Comparison of ENCODE assay signal across 11 cellular contexts in genomic region chr11:59557940-59558643, GRCh38. TPM values are rescaled to one million over a fixed set of nuclear protein-coding genes. Genes with fewer than 3 reads are reported as not detected.
DNase-seq lines count a peak whose midpoint lies in the region; ATAC-seq and TF ChIP-seq lines count a peak whose summit lies in the region.
"Had no signal": no experiment of that assay in that cellular context is flagged by ENCODE, and none has a peak within 500 bp of the region (broad histone marks: within the 10 kb centered on the region; RNA-seq: fewer than 3 reads in every experiment).

No MANE protein-coding gene starts in this region.

- peak overlapping the region; percentile 36 for H2AFZ ChIP-seq in SU-DHL-6 (ENCODE audit: low read depth, low read length, severe bottlenecking)

- H3F3A ChIP-seq in SU-DHL-6 (ENCODE audit: insufficient read depth): peaks cover 13% of the 10 kb centered on the region

- peak overlapping the region; percentile 39 for H3K4me2 ChIP-seq in SU-DHL-6 (ENCODE audit: low read depth, low read length, poor library complexity, severe bottlenecking)

- no peaks in the 10 kb centered on the region for H4K20me1 ChIP-seq in SU-DHL-6 (ENCODE audit: low read depth, low read length)

- no peak for TF ChIP-seq CTCF in SU-DHL-6 (IDR thresholded peaks at IDR 0.05; ENCODE audit: insufficient read depth, low read length, poor library complexity, severe bottlenecking)
- no peak for TF ChIP-seq CTCF in fibroblast of the aortic adventitia (IDR thresholded peaks at IDR 0.05; ENCODE audit: insufficient read depth, low read length)
- TF ChIP-seq CTCF in tibial artery (IDR thresholded peaks at IDR 0.05): no peak
- TF ChIP-seq CTCF in lower leg skin (IDR thresholded peaks at IDR 0.05): no peak

- H3K9me2 ChIP-seq in SU-DHL-6 (replicated peaks; ENCODE audit: insufficient read depth, low read length): no peaks in the 10 kb centered on the region

- H3K36me3 Mint-ChIP-seq in activated naive CD4-positive, alpha-beta T cell treated with anti-CD3 and anti-CD28 coated beads for 36 hours (ENCODE audit: low read depth): peaks cover 4% of the 10 kb centered on the region

- H3K9me3 Mint-ChIP-seq in activated naive CD4-positive, alpha-beta T cell treated with anti-CD3 and anti-CD28 coated beads for 36 hours: no peaks in the 10 kb centered on the region

- H3K9ac ChIP-seq in SU-DHL-6 (ENCODE audit: low read length): no peak overlapping the region

- no peak overlapping the region for H3K27ac Mint-ChIP-seq in activated naive CD4-positive, alpha-beta T cell treated with anti-CD3 and anti-CD28 coated beads for 36 hours

- H3K9me3 ChIP-seq in SU-DHL-6 (ENCODE audit: insufficient read depth, low read length) (no peaks in the 10 kb centered on the region), tibial artery (no peaks in the 10 kb centered on the region)

- CTCF ChIA-PET in activated naive CD4-positive, alpha-beta T cell treated with anti-CD3 and anti-CD28 coated beads for 36 hours (lab: Charles Lee): interaction anchor here (0.8 to 1.7 kb wide), 4 partner anchors 8 to 196 kb away, joined by 3 to 5 read pairs (median 4); no protein-coding TSS in a partner anchor

- peak overlapping the region; percentile 77 for H3K4me3 Mint-ChIP-seq in activated naive CD4-positive, alpha-beta T cell treated with anti-CD3 and anti-CD28 coated beads for 36 hours

- H3K27me3 Mint-ChIP-seq in activated naive CD4-positive, alpha-beta T cell treated with anti-CD3 and anti-CD28 coated beads for 36 hours (ENCODE audit: low read depth): peaks cover 4% of the 10 kb centered on the region

- no peaks in the 10 kb centered on the region for H3K79me2 ChIP-seq in SU-DHL-6 (ENCODE audit: insufficient read depth, low read length)

- H3K27ac ChIP-seq in SU-DHL-6 (ENCODE audit: low read depth, low read length): no peak overlapping the region
- peak overlapping the region; percentile 30 to 59 for H3K27ac ChIP-seq in tibial artery

- no peaks in the 10 kb centered on the region for H3K27me3 ChIP-seq in SU-DHL-6 (ENCODE audit: low read length)
- H3K27me3 ChIP-seq in tibial artery: no peaks in the 10 kb centered on the region

- no peak for DNase-seq in activated naive CD4-positive, alpha-beta T cell treated with anti-CD3 and anti-CD28 coated beads for 36 hours
- no peak for DNase-seq in activated naive CD4-positive, alpha-beta T cell treated with anti-CD3 and anti-CD28 coated beads, Interleukin-2, amount 50 U/mL, for 16 hours
- no peak for DNase-seq in fibroblast of the aortic adventitia (ENCODE audit: low read depth)
- DNase-seq in tibial artery: no peak
- no peak for DNase-seq in DMS 273 treated with DMSO at 0.1 percent for 48 hours (lab: John Stamatoyannopoulos, UW)
- no peak for DNase-seq in lower leg skin (ENCODE audit: low spot score in 2 of 2)

- H3K36me3 ChIP-seq in SU-DHL-6 (ENCODE audit: low read length): no peaks in the 10 kb centered on the region
- no peaks in the 10 kb centered on the region for H3K36me3 ChIP-seq in tibial artery

- no peak for ATAC-seq in GM21390 (IDR thresholded peaks at IDR 0.05; ENCODE audit: unreplicated experiment)

- TF ChIP-seq POLR2A in lower leg skin (IDR thresholded peaks at IDR 0.05): no peak

- intact Hi-C loops in activated naive CD4-positive, alpha-beta T cell treated with anti-CD3 and anti-CD28 coated beads for 36 hours (cut with micrococcal nuclease): loop anchor here (1.0 to 10.0 kb wide), 4 partner anchors 8 to 1903 kb away; partner anchors contain the start of genes CLP1 and FAM111B
- intact Hi-C loops in tibial artery (cut with DNase I; ENCODE audit: low total_unique reads) (no loop called here), lower leg skin (cut with DNase I; ENCODE audit: low total_unique reads) (no loop called here)

- peak overlapping the region; percentile 7 for H3K4me3 ChIP-seq in SU-DHL-6 (ENCODE audit: insufficient read depth, low read length, poor library complexity, severe bottlenecking)
- H3K4me3 ChIP-seq in fibroblast of the aortic adventitia (ENCODE audit: low read depth, low read length): peak overlapping the region; percentile 35
- peak overlapping the region; percentile 15 to 55 for H3K4me3 ChIP-seq in tibial artery
- H3K4me3 ChIP-seq in lower leg skin (ENCODE audit: low read depth, poor library complexity, severe bottlenecking): no peak overlapping the region

- peaks cover 51% of the 10 kb centered on the region for H3K4me1 Mint-ChIP-seq in activated naive CD4-positive, alpha-beta T cell treated with anti-CD3 and anti-CD28 coated beads for 36 hours (ENCODE audit: low read depth)

- 62 to 63% methylated on average over 12 of the region's 12 CpGs for whole genome bisulfite sequencing in lower leg skin, 2 donors

- H3K4me1 ChIP-seq in tibial artery: peaks cover 0 to 30% (median 8%) of the 10 kb centered on the region in 4 donors

RNA-seq across cellular contexts. Expression of gene OR4D9, which starts 46.8 kb away (rescaled TPM):
- total RNA-seq in activated naive CD4-positive, alpha-beta T cell treated with anti-CD3 and anti-CD28 coated beads for 36 hours: not detected
- not detected in 2 replicates for total RNA-seq in fibroblast of the aortic adventitia (ENCODE audit: low replicate concordance)
- not detected for total RNA-seq in lower leg skin
- total RNA-seq: dermis blood vessel endothelial cell, RPMI7951, skeletal muscle tissue had no signal

RNA-seq across cellular contexts. Expression of gene OR4D11, which starts 54.7 kb away (rescaled TPM):
- not detected for total RNA-seq in activated naive CD4-positive, alpha-beta T cell treated with anti-CD3 and anti-CD28 coated beads for 36 hours
- not detected in 2 replicates for total RNA-seq in fibroblast of the aortic adventitia (ENCODE audit: low replicate concordance)
- total RNA-seq in lower leg skin: not detected
- total RNA-seq: dermis blood vessel endothelial cell, RPMI7951, skeletal muscle tissue had no signal

RNA-seq across cellular contexts. Expression of gene OSBP, which starts 57.5 kb away (rescaled TPM):
- total RNA-seq in activated naive CD4-positive, alpha-beta T cell treated with anti-CD3 and anti-CD28 coated beads for 36 hours: 10 to 100 TPM; 33.9 to 37.0 TPM
- 27.3 and 35.5 TPM in 2 replicates for total RNA-seq in fibroblast of the aortic adventitia (ENCODE audit: low replicate concordance)
- 10 to 100 TPM; 42.4 to 52.9 (median 43.8) TPM for total RNA-seq in lower leg skin
